ENCODE assay signal across 2 cellular contexts in the genomic region with DNA sequence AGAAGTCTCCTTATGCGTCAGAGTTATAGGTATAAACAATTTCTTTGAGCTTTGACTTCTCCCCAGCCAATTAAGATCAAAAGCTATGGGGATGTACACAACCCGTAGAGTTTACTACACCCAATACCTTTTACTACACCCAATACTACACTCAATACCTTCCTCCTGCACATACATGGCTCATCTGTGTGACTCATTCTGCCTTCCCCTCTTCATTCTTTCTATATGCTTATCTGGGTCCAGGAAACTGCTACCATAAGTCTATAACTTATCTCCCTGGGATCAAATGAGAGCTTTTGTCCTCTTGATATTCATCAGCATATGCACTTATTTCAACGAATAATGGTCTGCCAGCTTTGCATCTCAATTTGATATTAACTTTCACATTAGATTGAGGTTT.
TF ChIP-seq lines count a peak whose summit lies in the region.

No MANE protein-coding gene starts in this region.

TF ChIP-seq in endothelial cell of umbilical vein, 7 proteins besides CTCF, POLR2A, EP300 and RAD21:
- peak; percentile 31 for TF ChIP-seq POLR2AphosphoS5 (IDR thresholded peaks at IDR 0.05; ENCODE audit: insufficient read depth, low read depth, low read length)
- no peak for TF ChIP-seq MYC (IDR thresholded peaks at IDR 0.05; ENCODE audit: low read depth, low read length)
- no peak for TF ChIP-seq EZH2 (IDR thresholded peaks at IDR 0.05; ENCODE audit: borderline replicate concordance, low read depth, low read length, severe bottlenecking)
- peak; percentile 92 for TF ChIP-seq GATA2 (IDR thresholded peaks at IDR 0.05; ENCODE audit: insufficient read depth, insufficient read length, low read depth, low read length)
- TF ChIP-seq FOS (IDR thresholded peaks at IDR 0.05; ENCODE audit: borderline replicate concordance, insufficient read depth, low read length), result peak; percentile 72
- TF ChIP-seq, protein P1, sequence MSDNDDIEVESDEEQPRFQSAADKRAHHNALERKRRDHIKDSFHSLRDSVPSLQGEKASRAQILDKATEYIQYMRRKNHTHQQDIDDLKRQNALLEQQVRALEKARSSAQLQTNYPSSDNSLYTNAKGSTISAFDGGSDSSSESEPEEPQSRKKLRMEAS (IDR thresholded peaks at IDR 0.05; ENCODE audit: insufficient read depth, insufficient read length), result no peak
- peak; percentile 43 for TF ChIP-seq JUN (IDR thresholded peaks at IDR 0.05; ENCODE audit: borderline replicate concordance, insufficient read depth, insufficient read length, low read depth)

TF ChIP-seq in GM12891, 5 proteins besides CTCF, POLR2A, EP300 and RAD21:
- no peak for TF ChIP-seq SPI1 (IDR thresholded peaks at IDR 0.05; ENCODE audit: low read depth, low read length)
- no peak for TF ChIP-seq TAF1 (IDR thresholded peaks at IDR 0.05; ENCODE audit: low read depth, low read length)
TF ChIP-seq in GM12891: peak in this region for 0.
